In genomic region chr18:9017900-9018217, GRCh38 we compare ENCODE assay signal across 1 cellular context.
TF ChIP-seq lines count a peak whose summit lies in the region.

No MANE protein-coding gene starts in this region.

TF ChIP-seq in K562, 482 proteins besides CTCF, POLR2A, EP300 and RAD21 (continued from another document and continues in another):
- no peak for TF ChIP-seq E2F6 (IDR thresholded peaks at IDR 0.05; ENCODE audit: borderline replicate concordance in 1 of 2, extremely low read depth in 1 of 2, insufficient read depth in 1 of 2, insufficient read length in 1 of 2, low read depth in 1 of 2, low read length in 1 of 2, poor library complexity in 1 of 2, severe bottlenecking in 1 of 2)
- TF ChIP-seq, protein P1, sequence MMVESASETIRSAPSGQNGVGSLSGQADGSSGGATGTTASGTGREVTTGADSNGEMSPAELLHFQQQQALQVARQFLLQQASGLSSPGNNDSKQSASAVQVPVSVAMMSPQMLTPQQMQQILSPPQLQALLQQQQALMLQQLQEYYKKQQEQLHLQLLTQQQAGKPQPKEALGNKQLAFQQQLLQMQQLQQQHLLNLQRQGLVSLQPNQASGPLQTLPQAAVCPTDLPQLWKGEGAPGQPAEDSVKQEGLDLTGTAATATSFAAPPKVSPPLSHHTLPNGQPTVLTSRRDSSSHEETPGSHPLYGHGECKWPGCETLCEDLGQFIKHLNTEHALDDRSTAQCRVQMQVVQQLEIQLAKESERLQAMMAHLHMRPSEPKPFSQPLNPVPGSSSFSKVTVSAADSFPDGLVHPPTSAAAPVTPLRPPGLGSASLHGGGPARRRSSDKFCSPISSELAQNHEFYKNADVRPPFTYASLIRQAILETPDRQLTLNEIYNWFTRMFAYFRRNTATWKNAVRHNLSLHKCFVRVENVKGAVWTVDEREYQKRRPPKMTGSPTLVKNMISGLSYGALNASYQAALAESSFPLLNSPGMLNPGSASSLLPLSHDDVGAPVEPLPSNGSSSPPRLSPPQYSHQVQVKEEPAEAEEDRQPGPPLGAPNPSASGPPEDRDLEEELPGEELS (CRISPR knock-in tag; IDR thresholded peaks at IDR 0.05; ENCODE audit: borderline replicate concordance): no peak
- no peak for TF ChIP-seq IRF2 (CRISPR knock-in tag; IDR thresholded peaks at IDR 0.05)
- no peak for TF ChIP-seq KLF10 (CRISPR knock-in tag; IDR thresholded peaks at IDR 0.05)
- no peak for TF ChIP-seq CREB1 (IDR thresholded peaks at IDR 0.05)
- no peak for TF ChIP-seq CREB1 (CRISPR knock-in tag; IDR thresholded peaks at IDR 0.05)
- no peak for TF ChIP-seq CBX3 (IDR thresholded peaks at IDR 0.05; ENCODE audit: borderline replicate concordance in 1 of 2, low read length in 2 of 2)
- TF ChIP-seq TOE1 (IDR thresholded peaks at IDR 0.05; ENCODE audit: borderline replicate concordance): no peak
- no peak for TF ChIP-seq TOE1 (CRISPR knock-in tag; IDR thresholded peaks at IDR 0.05; ENCODE audit: borderline replicate concordance, low read depth)
- TF ChIP-seq ZNF551 (CRISPR knock-in tag; IDR thresholded peaks at IDR 0.05): no peak
- no peak for TF ChIP-seq DPF2 (IDR thresholded peaks at IDR 0.05)
- no peak for TF ChIP-seq HDGF (IDR thresholded peaks at IDR 0.05)
- no peak for TF ChIP-seq THRAP3 (IDR thresholded peaks at IDR 0.05; ENCODE audit: borderline replicate concordance)
- no peak for TF ChIP-seq MTA3 (IDR thresholded peaks at IDR 0.05; ENCODE audit: borderline replicate concordance)
- TF ChIP-seq SIN3B (IDR thresholded peaks at IDR 0.05; ENCODE audit: low read depth): no peak
- no peak for TF ChIP-seq CEBPG (CRISPR knock-in tag; IDR thresholded peaks at IDR 0.05)
- no peak for TF ChIP-seq CEBPG (tag; conservative IDR thresholded peaks at IDR 0.05 in 1 of 2, IDR thresholded peaks at IDR 0.05 in 1 of 2)
- TF ChIP-seq NCOA6 (IDR thresholded peaks at IDR 0.05): no peak
- no peak for TF ChIP-seq ZNF507 (tag; conservative IDR thresholded peaks at IDR 0.05)
- TF ChIP-seq TCF7 (IDR thresholded peaks at IDR 0.05; ENCODE audit: borderline replicate concordance): no peak
- TF ChIP-seq TCF3 (CRISPR knock-in tag; IDR thresholded peaks at IDR 0.05): no peak
- no peak for TF ChIP-seq TAF7 (tag; IDR thresholded peaks at IDR 0.05)
- TF ChIP-seq ZNF740 (CRISPR knock-in tag; IDR thresholded peaks at IDR 0.05): no peak
- TF ChIP-seq ZNF740 (tag; IDR thresholded peaks at IDR 0.05): no peak
- no peak for TF ChIP-seq GTF2A2 (tag; IDR thresholded peaks at IDR 0.05)
- TF ChIP-seq DMBX1 (CRISPR knock-in tag; IDR thresholded peaks at IDR 0.05; ENCODE audit: borderline replicate concordance): peak; percentile 28; the same call in 1 of the 2 replicates
- TF ChIP-seq ZNF398 (CRISPR knock-in tag; IDR thresholded peaks at IDR 0.05): no peak
- TF ChIP-seq, protein P2, sequence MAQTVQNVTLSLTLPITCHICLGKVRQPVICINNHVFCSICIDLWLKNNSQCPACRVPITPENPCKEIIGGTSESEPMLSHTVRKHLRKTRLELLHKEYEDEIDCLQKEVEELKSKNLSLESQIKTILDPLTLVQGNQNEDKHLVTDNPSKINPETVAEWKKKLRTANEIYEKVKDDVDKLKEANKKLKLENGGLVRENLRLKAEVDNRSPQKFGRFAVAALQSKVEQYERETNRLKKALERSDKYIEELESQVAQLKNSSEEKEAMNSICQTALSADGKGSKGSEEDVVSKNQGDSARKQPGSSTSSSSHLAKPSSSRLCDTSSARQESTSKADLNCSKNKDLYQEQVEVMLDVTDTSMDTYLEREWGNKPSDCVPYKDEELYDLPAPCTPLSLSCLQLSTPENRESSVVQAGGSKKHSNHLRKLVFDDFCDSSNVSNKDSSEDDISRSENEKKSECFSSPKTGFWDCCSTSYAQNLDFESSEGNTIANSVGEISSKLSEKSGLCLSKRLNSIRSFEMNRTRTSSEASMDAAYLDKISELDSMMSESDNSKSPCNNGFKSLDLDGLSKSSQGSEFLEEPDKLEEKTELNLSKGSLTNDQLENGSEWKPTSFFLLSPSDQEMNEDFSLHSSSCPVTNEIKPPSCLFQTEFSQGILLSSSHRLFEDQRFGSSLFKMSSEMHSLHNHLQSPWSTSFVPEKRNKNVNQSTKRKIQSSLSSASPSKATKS (CRISPR knock-in tag; IDR thresholded peaks at IDR 0.05): no peak
- no peak for TF ChIP-seq ZNF274 (IDR thresholded peaks at IDR 0.05; ENCODE audit: borderline replicate concordance, low read depth, low read length)
- TF ChIP-seq MBD2 (IDR thresholded peaks at IDR 0.05; ENCODE audit: borderline replicate concordance, low read depth): no peak
- TF ChIP-seq ZNF175 (CRISPR knock-in tag; IDR thresholded peaks at IDR 0.05; ENCODE audit: low read depth): peak; percentile 20; the same call in 1 of the 2 replicates
- TF ChIP-seq WHSC1 (IDR thresholded peaks at IDR 0.05; ENCODE audit: low read length): no peak
- TF ChIP-seq CGGBP1 (CRISPR knock-in tag; IDR thresholded peaks at IDR 0.05): no peak
- TF ChIP-seq AFF4 (CRISPR knock-in tag; IDR thresholded peaks at IDR 0.05): peak; percentile 82; the same call in 1 of the 2 replicates
- no peak for TF ChIP-seq PBX2 (CRISPR knock-in tag; IDR thresholded peaks at IDR 0.05; ENCODE audit: low read depth)
- no peak for TF ChIP-seq PBX2 (tag; conservative IDR thresholded peaks at IDR 0.05; ENCODE audit: low read depth)
- TF ChIP-seq BRF1 (IDR thresholded peaks at IDR 0.05; ENCODE audit: borderline replicate concordance, extremely low read depth, insufficient read length): no peak
- no peak for TF ChIP-seq U2AF1 (optimal IDR thresholded peaks at IDR 0.05; ENCODE audit: low read depth, low read length)
- TF ChIP-seq NEUROD1 (IDR thresholded peaks at IDR 0.05; ENCODE audit: borderline replicate concordance, low read depth, low read length, partially characterized antibody): no peak
- no peak for TF ChIP-seq BCL6 (CRISPR knock-in tag; IDR thresholded peaks at IDR 0.05)
- TF ChIP-seq, protein P3, sequence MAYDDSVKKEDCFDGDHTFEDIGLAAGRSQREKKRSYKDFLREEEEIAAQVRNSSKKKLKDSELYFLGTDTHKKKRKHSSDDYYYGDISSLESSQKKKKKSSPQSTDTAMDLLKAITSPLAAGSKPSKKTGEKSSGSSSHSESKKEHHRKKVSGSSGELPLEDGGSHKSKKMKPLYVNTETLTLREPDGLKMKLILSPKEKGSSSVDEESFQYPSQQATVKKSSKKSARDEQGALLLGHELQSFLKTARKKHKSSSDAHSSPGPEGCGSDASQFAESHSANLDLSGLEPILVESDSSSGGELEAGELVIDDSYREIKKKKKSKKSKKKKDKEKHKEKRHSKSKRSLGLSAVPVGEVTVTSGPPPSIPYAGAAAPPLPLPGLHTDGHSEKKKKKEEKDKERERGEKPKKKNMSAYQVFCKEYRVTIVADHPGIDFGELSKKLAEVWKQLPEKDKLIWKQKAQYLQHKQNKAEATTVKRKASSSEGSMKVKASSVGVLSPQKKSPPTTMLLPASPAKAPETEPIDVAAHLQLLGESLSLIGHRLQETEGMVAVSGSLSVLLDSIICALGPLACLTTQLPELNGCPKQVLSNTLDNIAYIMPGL (CRISPR knock-in tag; IDR thresholded peaks at IDR 0.05): no peak
- no peak for TF ChIP-seq ZNF76 (CRISPR knock-in tag; IDR thresholded peaks at IDR 0.05; ENCODE audit: borderline replicate concordance)
- TF ChIP-seq, protein P4, sequence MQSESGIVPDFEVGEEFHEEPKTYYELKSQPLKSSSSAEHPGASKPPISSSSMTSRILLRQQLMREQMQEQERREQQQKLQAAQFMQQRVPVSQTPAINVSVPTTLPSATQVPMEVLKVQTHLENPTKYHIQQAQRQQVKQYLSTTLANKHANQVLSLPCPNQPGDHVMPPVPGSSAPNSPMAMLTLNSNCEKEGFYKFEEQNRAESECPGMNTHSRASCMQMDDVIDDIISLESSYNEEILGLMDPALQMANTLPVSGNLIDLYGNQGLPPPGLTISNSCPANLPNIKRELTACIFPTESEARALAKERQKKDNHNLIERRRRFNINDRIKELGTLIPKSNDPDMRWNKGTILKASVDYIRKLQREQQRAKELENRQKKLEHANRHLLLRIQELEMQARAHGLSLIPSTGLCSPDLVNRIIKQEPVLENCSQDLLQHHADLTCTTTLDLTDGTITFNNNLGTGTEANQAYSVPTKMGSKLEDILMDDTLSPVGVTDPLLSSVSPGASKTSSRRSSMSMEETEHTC (IDR thresholded peaks at IDR 0.05): no peak
- TF ChIP-seq, protein P5, sequence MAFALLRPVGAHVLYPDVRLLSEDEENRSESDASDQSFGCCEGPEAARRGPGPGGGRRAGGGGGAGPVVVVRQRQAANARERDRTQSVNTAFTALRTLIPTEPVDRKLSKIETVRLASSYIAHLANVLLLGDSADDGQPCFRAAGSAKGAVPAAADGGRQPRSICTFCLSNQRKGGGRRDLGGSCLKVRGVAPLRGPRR (CRISPR knock-in tag; IDR thresholded peaks at IDR 0.05): no peak
- TF ChIP-seq RNF2 (IDR thresholded peaks at IDR 0.05): no peak
- no peak for TF ChIP-seq JUND (IDR thresholded peaks at IDR 0.05; ENCODE audit: borderline replicate concordance, low read depth, low read length)
- peak; percentile 2; the same call in 1 of the 3 replicates for TF ChIP-seq JUND (tag; IDR thresholded peaks at IDR 0.05; ENCODE audit: borderline replicate concordance, low read depth, low read length)
- TF ChIP-seq ZNF589 (CRISPR knock-in tag; IDR thresholded peaks at IDR 0.05; ENCODE audit: low read depth): peak; percentile 19; the same call in 1 of the 2 replicates
- no peak for TF ChIP-seq KAT2B (IDR thresholded peaks at IDR 0.05; ENCODE audit: low read depth, low read length)
- TF ChIP-seq TAF1 (IDR thresholded peaks at IDR 0.05; ENCODE audit: control insufficient read depth, extremely low read depth, insufficient read depth, low read length, severe bottlenecking): no peak
